8 cellular contexts compared by ENCODE assay signal in genomic region chr16:19886061-19886792, GRCh38. TPM values are rescaled to one million over a fixed set of nuclear protein-coding genes. Genes with fewer than 3 reads are reported as not detected.
DNase-seq lines count a peak whose midpoint lies in the region; ATAC-seq and TF ChIP-seq lines count a peak whose summit lies in the region.

No MANE protein-coding gene starts in this region.

- no peak overlapping the region for H3K27ac ChIP-seq in DOHH2 (ENCODE audit: low read depth, low read length)
- H3K27ac ChIP-seq in coronary artery, result no peak overlapping the region
- H3K27ac ChIP-seq in right lobe of liver, result no peak overlapping the region

- no peaks in the 10 kb centered on the region for H3F3A ChIP-seq in DOHH2 (ENCODE audit: control insufficient read depth, insufficient read depth)

- H3K9me3 Mint-ChIP-seq in activated CD4-positive, alpha-beta T cell treated with anti-CD3 and anti-CD28 coated beads, Interleukin-2, amount 10 ng/mL, durations not matched to agents 24 days and 14 days, result no peaks in the 10 kb centered on the region

- TF ChIP-seq CTCF in DOHH2 (IDR thresholded peaks at IDR 0.05; ENCODE audit: low read depth, low read length, poor library complexity, severe bottlenecking) (peak; percentile 93), coronary artery (IDR thresholded peaks at IDR 0.05) (peak; percentile 100), right lobe of liver (IDR thresholded peaks at IDR 0.05) (peak; percentile 99)

- H3K4me1 ChIP-seq in DOHH2 (ENCODE audit: control insufficient read depth, low read length) (peaks cover 7% of the 10 kb centered on the region), right lobe of liver (peaks cover 0 to 12% (median 5%) of the 10 kb centered on the region in 4 donors)

- intact Hi-C loops in activated CD4-positive, alpha-beta T cell treated with anti-CD3 and anti-CD28 coated beads, Interleukin-2, amount 10 ng/mL, durations not matched to agents 24 days and 14 days (cut with micrococcal nuclease), result loop anchor here (1.0 to 5.0 kb wide), 5 partner anchors 168 to 499 kb away; partner anchors contain the start of genes IQCK and KNOP1
- intact Hi-C loops in right lobe of liver (cut with DNase I), result loop anchor here (5.0 kb wide), 2 partner anchors 284 to 324 kb away; no protein-coding TSS in a partner anchor

- peaks cover 24% of the 10 kb centered on the region for H3K4me1 Mint-ChIP-seq in activated CD4-positive, alpha-beta T cell treated with anti-CD3 and anti-CD28 coated beads, Interleukin-2, amount 10 ng/mL, durations not matched to agents 24 days and 14 days

- DNase-seq in NCI-H526 (lab: John Stamatoyannopoulos, UW) (peak; percentile 35 to 82), coronary artery (ENCODE audit: low spot score) (peak; percentile 85), right lobe of liver (peak; percentile 71 to 76 (median 72))
- peak; percentile 94 for DNase-seq in activated CD4-positive, alpha-beta T cell treated with anti-CD3 and anti-CD28 coated beads, Interleukin-2, amount 10 ng/mL, durations not matched to agents 24 days and 14 days
- DNase-seq in stimulated activated CD4-positive, alpha-beta T cell treated with anti-CD3 and anti-CD28 coated beads, Interleukin-4, amount 100 ng/mL, for 4 hours, result peak; percentile 74 to 79

- no peaks in the 10 kb centered on the region for H3K9me2 ChIP-seq in DOHH2 (replicated peaks; ENCODE audit: control insufficient read depth, low read length)

- no peak for TF ChIP-seq POLR2A in right lobe of liver (IDR thresholded peaks at IDR 0.05)

- no peaks in the 10 kb centered on the region for H3K36me3 Mint-ChIP-seq in activated CD4-positive, alpha-beta T cell treated with anti-CD3 and anti-CD28 coated beads, Interleukin-2, amount 10 ng/mL, durations not matched to agents 24 days and 14 days (ENCODE audit: low read depth)

- no peaks in the 10 kb centered on the region for H3K79me2 ChIP-seq in DOHH2 (ENCODE audit: control insufficient read depth, low read length)

- no peaks in the 10 kb centered on the region for H3K36me3 ChIP-seq in DOHH2 (ENCODE audit: control insufficient read depth, low read length)
- no peaks in the 10 kb centered on the region for H3K36me3 ChIP-seq in right lobe of liver

- H3K27me3 Mint-ChIP-seq in activated CD4-positive, alpha-beta T cell treated with anti-CD3 and anti-CD28 coated beads, Interleukin-2, amount 10 ng/mL, durations not matched to agents 24 days and 14 days, result peaks cover 38% of the 10 kb centered on the region

- H3K27me3 ChIP-seq in DOHH2 (ENCODE audit: control insufficient read depth, low read length) (peaks cover 21% of the 10 kb centered on the region), right lobe of liver (no peaks in the 10 kb centered on the region)

- H3K4me3 ChIP-seq in DOHH2 (ENCODE audit: low read length) (no peak overlapping the region), coronary artery (peak overlapping the region; percentile 71), right lobe of liver (peak overlapping the region in 2 of 3 donors; percentile 12 to 23)

- H4K20me1 ChIP-seq in DOHH2 (ENCODE audit: control insufficient read depth, insufficient read depth, low read depth, low read length), result no peaks in the 10 kb centered on the region

- WGBS in right lobe of liver (ENCODE audit: insufficient coverage, low coverage, low lambda C conversion rate, missing lambda C conversion rate), result 12% methylated on average over 17 of the region's 20 CpGs

- ATAC-seq in HG02981 (IDR thresholded peaks at IDR 0.05; ENCODE audit: unreplicated experiment) (peak; percentile 60), right lobe of liver (peak; percentile 75 to 83 (median 80)), HG03460 (IDR thresholded peaks at IDR 0.05; ENCODE audit: unreplicated experiment) (no peak)

- H3K9me3 ChIP-seq in DOHH2 (ENCODE audit: control insufficient read depth, insufficient read depth, low read length), result no peaks in the 10 kb centered on the region
- no peaks in the 10 kb centered on the region for H3K9me3 ChIP-seq in right lobe of liver

- peak overlapping the region; percentile 18; the same call in 1 of the 2 replicates for H3K4me2 ChIP-seq in DOHH2 (ENCODE audit: low read length)

- H3K27ac Mint-ChIP-seq in activated CD4-positive, alpha-beta T cell treated with anti-CD3 and anti-CD28 coated beads, Interleukin-2, amount 10 ng/mL, durations not matched to agents 24 days and 14 days, result peak overlapping the region; percentile 10

- H3K4me3 Mint-ChIP-seq in activated CD4-positive, alpha-beta T cell treated with anti-CD3 and anti-CD28 coated beads, Interleukin-2, amount 10 ng/mL, durations not matched to agents 24 days and 14 days, result peak overlapping the region; percentile 88

RNA-seq across cellular contexts. Expression of gene GPRC5B, which starts 1.6 kb away (rescaled TPM):
- total RNA-seq in activated CD4-positive, alpha-beta T cell treated with anti-CD3 and anti-CD28 coated beads, Interleukin-2, amount 10 ng/mL, durations not matched to agents 24 days and 14 days, result 0.28 TPM in 1 of 2 replicates, not detected in the other
- total RNA-seq in right lobe of liver, result 10 to 100 TPM in 1 of 6 experiments, 1 to 10 TPM in 5; 2.6 to 20.8 (median 5.1) TPM
